Comparison of ENCODE assay signal across 8 cellular contexts in the genomic region with DNA sequence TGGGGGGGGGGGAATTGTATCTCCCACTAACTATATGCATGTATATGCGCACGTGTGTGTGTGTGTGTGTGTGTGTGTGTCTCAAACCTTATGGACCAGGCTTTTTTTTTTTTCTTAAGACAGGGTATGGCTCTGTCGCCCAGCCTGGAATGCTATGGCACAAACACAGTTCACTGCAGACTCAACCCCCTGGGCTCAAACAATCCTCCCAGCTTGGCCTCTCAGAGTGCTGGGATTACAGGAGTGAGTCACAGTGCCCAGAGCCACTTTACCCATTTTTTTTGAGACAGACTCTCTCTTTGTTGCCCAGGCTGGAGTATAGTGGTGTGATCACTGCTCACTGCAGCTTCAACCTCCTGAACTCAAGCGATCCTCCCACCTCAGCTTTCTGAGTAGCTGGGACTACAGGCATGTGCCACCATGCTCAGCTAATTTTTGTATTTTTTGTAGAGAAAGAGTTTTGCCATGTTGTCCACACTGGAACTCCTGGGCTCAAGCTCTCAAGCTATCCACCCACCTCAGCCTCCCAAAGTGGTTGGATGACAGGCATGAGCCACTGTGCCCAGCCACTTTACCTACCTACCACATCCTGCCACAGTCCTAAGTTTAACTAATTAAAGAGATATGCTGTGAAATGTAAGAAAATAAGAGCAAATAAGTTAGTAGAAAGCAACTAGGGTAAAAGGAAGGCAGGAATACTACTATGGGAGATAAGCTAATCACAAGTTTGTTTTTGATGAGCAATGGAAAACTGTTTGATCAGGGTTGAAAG. TPM values are rescaled to one million over a fixed set of nuclear protein-coding genes. Genes with fewer than 3 reads are reported as not detected.
DNase-seq lines count a peak whose midpoint lies in the region; ATAC-seq and TF ChIP-seq lines count a peak whose summit lies in the region.

No MANE protein-coding gene starts in this region.

- H3K4me3 Mint-ChIP-seq in nephron progenitor cell = peak overlapping the region; percentile 97

- H3K4me3 ChIP-seq in DND-41 (ENCODE audit: low read depth in 1 of 2, low read length in 2 of 2) (peak overlapping the region in 1 of 2 experiments; percentile 75; a peak in 1 of 4 replicates), cardiac fibroblast (replicated peaks in 1 of 2; ENCODE audit: low read depth in 2 of 2, low read length in 2 of 2) (peak overlapping the region in 1 of 2 donors; percentile 3), left lung (peak overlapping the region in 1 of 2 donors; percentile 75)

- H3K36me3 ChIP-seq in DND-41 (ENCODE audit: insufficient read depth, low read length) = no peaks in the 10 kb centered on the region
- H3K36me3 ChIP-seq in left lung = peaks cover 0 to 20% of the 10 kb centered on the region in 2 donors

- H3K36me3 Mint-ChIP-seq in nephron progenitor cell (ENCODE audit: low read depth) = peaks cover 40% of the 10 kb centered on the region

- H2AFZ ChIP-seq in DND-41 (ENCODE audit: low read depth, low read length) = no peak overlapping the region

- H3K27ac ChIP-seq in DND-41 (ENCODE audit: low read length) = no peak overlapping the region
- H3K27ac ChIP-seq in left lung = peak overlapping the region in 1 of 2 donors; percentile 100

- peaks cover 45% of the 10 kb centered on the region for H3K79me2 ChIP-seq in DND-41 (ENCODE audit: insufficient read depth, low read length)

- TF ChIP-seq CTCF in DND-41 (IDR thresholded peaks at IDR 0.05; ENCODE audit: borderline replicate concordance, extremely low read depth, low read length, poor library complexity, severe bottlenecking) = no peak
- no peak for TF ChIP-seq CTCF in cardiac fibroblast (IDR thresholded peaks at IDR 0.05; ENCODE audit: low read depth, low read length)
- no peak for TF ChIP-seq CTCF in nephron progenitor cell (IDR thresholded peaks at IDR 0.05)
- TF ChIP-seq CTCF in left lung (IDR thresholded peaks at IDR 0.05) = no peak

- ATAC-seq in DND-41 (ENCODE audit: insufficient read depth, low read depth) = no peak
- no peak for ATAC-seq in HG02759 (IDR thresholded peaks at IDR 0.05; ENCODE audit: unreplicated experiment)
- ATAC-seq in left lung = no peak

- no peaks in the 10 kb centered on the region for H4K20me1 ChIP-seq in DND-41 (ENCODE audit: insufficient read depth, low read length)

- H3K27ac Mint-ChIP-seq in nephron progenitor cell = peak overlapping the region; percentile 99

- peaks cover 3% of the 10 kb centered on the region for H3K27me3 ChIP-seq in DND-41 (ENCODE audit: insufficient read depth, low read length, poor library complexity)
- H3K27me3 ChIP-seq in left lung = no peaks in the 10 kb centered on the region

- peaks cover 12% of the 10 kb centered on the region for H3K9me3 Mint-ChIP-seq in nephron progenitor cell

- peaks cover 2% of the 10 kb centered on the region for H3K27me3 Mint-ChIP-seq in nephron progenitor cell (ENCODE audit: low read depth, poor library complexity)

- H3K9ac ChIP-seq in DND-41 (ENCODE audit: low read depth, low read length) = no peak overlapping the region

- H3K4me1 Mint-ChIP-seq in nephron progenitor cell = peaks cover 34% of the 10 kb centered on the region

- peaks cover 21% of the 10 kb centered on the region for H3K4me1 ChIP-seq in DND-41 (ENCODE audit: insufficient read depth, low read length)
- H3K4me1 ChIP-seq in left lung = peaks cover 8 to 33% of the 10 kb centered on the region in 2 donors

- intact Hi-C loops in left lung (cut with DNase I) = no loop called here

- H3K4me2 ChIP-seq in DND-41 (ENCODE audit: insufficient read depth, low read length) = peak overlapping the region; percentile 77

- H3K9me3 ChIP-seq in DND-41 (ENCODE audit: insufficient read depth, low read length, severe bottlenecking) (no peaks in the 10 kb centered on the region), left lung (no peaks in the 10 kb centered on the region)

- peak; percentile 16 for DNase-seq in DND-41
- peak; percentile 57 for DNase-seq in NCI-H226
- DNase-seq in cardiac fibroblast (ENCODE audit: low read depth in 2 of 2) = peak; percentile 70 to 72
- DNase-seq in nephron progenitor cell = no peak
- no peak for DNase-seq in NCI-H1694 treated with DMSO at 0.1 percent for 48 hours (lab: John Stamatoyannopoulos, UW)
- no peak for DNase-seq in left lung
- DNase-seq in DMS153 (lab: John Stamatoyannopoulos, UW) = no peak

RNA-seq across cellular contexts. Expression of gene ZMYM5, which starts 2.4 kb away (rescaled TPM):
- 10 to 100 TPM; 10.1 to 12.1 TPM for total RNA-seq in left lung

Comparison
In these comparisons a context has a peak if more than half of its experiments do, and no peak if none do; other contexts are left out.
1. DNase-seq: peak in DND-41 (single experiment), NCI-H226 (single experiment) and cardiac fibroblast (2 of 2); none in nephron progenitor cell (single experiment), NCI-H1694 treated with DMSO at 0.1 percent for 48 hours (single experiment), left lung (0 of 2) and DMS153 (single experiment).